Comparison of ENCODE assay signal across 1 cellular context in genomic region chr1:1312450-1313314, GRCh38.
TF ChIP-seq lines count a peak whose summit lies in the region.

No MANE protein-coding gene starts in this region.

TF ChIP-seq in K562, 482 proteins besides CTCF, POLR2A, EP300 and RAD21:
- TF ChIP-seq PHF8 (IDR thresholded peaks at IDR 0.05; ENCODE audit: borderline replicate concordance, low read length): no peak
- TF ChIP-seq POLR2B (IDR thresholded peaks at IDR 0.05; ENCODE audit: low read depth, partially characterized antibody): peak; percentile 30
- TF ChIP-seq CBX8 (IDR thresholded peaks at IDR 0.05; ENCODE audit: borderline replicate concordance, extremely low read depth, low read depth, low read length, poor library complexity, severe bottlenecking): no peak
- TF ChIP-seq SAFB (IDR thresholded peaks at IDR 0.05; ENCODE audit: borderline replicate concordance, low read depth, low read length): no peak
- TF ChIP-seq KDM4B (IDR thresholded peaks at IDR 0.05; ENCODE audit: borderline replicate concordance in 2 of 2, low read depth in 1 of 2): no peak
- 0 out of 2 replicates have a peak, but pooled peaks have one; percentile 1 for TF ChIP-seq POLR2AphosphoS2 (IDR thresholded peaks at IDR 0.05; ENCODE audit: low read length)
- no peak for TF ChIP-seq HSF4 (CRISPR knock-in tag; IDR thresholded peaks at IDR 0.05; ENCODE audit: borderline replicate concordance)
- TF ChIP-seq RBM22 (IDR thresholded peaks at IDR 0.05; ENCODE audit: low read depth, low read length, poor library complexity, severe bottlenecking): peak; percentile 93
- TF ChIP-seq TEAD1 (CRISPR knock-in tag; IDR thresholded peaks at IDR 0.05): no peak
- 0 out of 2 replicates have a peak, but pooled peaks have one; percentile 13 for TF ChIP-seq MYNN (IDR thresholded peaks at IDR 0.05)
- TF ChIP-seq MYNN (CRISPR knock-in tag; IDR thresholded peaks at IDR 0.05): no peak
- TF ChIP-seq POLR2G (IDR thresholded peaks at IDR 0.05; ENCODE audit: low read depth, low read length): peak; percentile 79
- TF ChIP-seq ETS1 (conservative IDR thresholded peaks at IDR 0.05; ENCODE audit: control insufficient read depth, low read depth, low read length): peak; percentile 26; the same call in 1 of the 2 replicates
- TF ChIP-seq RFX5 (IDR thresholded peaks at IDR 0.05; ENCODE audit: low read depth, low read length): no peak
- peak; percentile 43 for TF ChIP-seq SUPT5H (IDR thresholded peaks at IDR 0.05)
- no peak for TF ChIP-seq FOXM1 (IDR thresholded peaks at IDR 0.05; ENCODE audit: low read depth)
- 0 out of 2 replicates have a peak, but pooled peaks have one; percentile 23 for TF ChIP-seq FOXM1 (CRISPR knock-in tag; IDR thresholded peaks at IDR 0.05; ENCODE audit: low read depth)
- no peak for TF ChIP-seq TSHZ1 (CRISPR knock-in tag; IDR thresholded peaks at IDR 0.05)
- TF ChIP-seq PCBP1 (IDR thresholded peaks at IDR 0.05; ENCODE audit: low read depth, low read length, poor library complexity, severe bottlenecking): peak; percentile 6
- TF ChIP-seq RBFOX2 (IDR thresholded peaks at IDR 0.05; ENCODE audit: low read depth, low read length): peak; percentile 72
- peak; percentile 15; the same call in 1 of the 2 replicates for TF ChIP-seq ZNF740 (CRISPR knock-in tag; IDR thresholded peaks at IDR 0.05)
- no peak for TF ChIP-seq ZNF740 (tag; IDR thresholded peaks at IDR 0.05)
